ENCODE assay signal across 25 cellular contexts in the genomic region with DNA sequence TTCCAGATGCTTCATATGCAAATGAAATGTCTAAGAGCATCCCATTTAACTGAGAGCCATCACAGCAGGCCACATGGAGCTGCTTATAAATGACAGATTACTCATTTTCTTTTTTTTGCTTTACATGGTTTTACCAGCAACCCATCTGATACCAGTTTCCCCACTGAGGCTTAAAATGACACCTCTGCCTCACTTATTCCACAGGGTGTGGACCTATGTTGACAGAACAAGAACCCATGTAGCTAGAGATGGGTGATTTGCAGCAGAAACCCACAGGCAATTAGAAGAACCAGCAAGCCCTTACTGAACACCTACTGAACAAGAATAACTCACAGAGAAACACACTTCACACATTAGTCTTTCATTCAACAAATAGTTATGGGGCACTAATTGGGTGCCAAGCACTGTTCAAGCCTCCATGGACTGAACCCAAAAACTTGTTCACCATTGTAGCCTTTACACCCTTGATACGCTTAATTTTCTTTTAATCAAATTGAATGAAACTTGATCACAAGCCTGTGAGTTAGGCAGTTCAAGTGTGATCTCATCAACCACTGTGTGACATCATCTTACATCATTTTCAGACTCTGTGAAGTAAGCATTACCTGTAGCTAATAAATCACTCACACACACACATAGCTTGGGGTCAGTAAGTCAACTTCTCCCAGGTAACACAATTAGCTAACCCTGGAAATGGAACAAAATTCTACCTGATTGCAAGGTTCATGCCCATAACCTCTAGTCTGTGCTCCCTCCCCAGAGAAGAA. TPM values are rescaled to one million over a fixed set of nuclear protein-coding genes. Genes with fewer than 3 reads are reported as not detected.
DNase-seq lines count a peak whose midpoint lies in the region; ATAC-seq, FAIRE-seq and TF ChIP-seq lines count a peak whose summit lies in the region.
"Had no signal": no experiment of that assay in that cellular context is flagged by ENCODE, and none has a peak within 500 bp of the region (broad histone marks: within the 10 kb centered on the region; RNA-seq: fewer than 3 reads in every experiment).

No MANE protein-coding gene starts in this region.

- no peak overlapping the region for H2AFZ ChIP-seq in astrocyte (ENCODE audit: low read depth, low read length)
- H2AFZ ChIP-seq in OCI-LY7 (ENCODE audit: low read length): no peak overlapping the region
- H2AFZ ChIP-seq: GM23248, PC-9 had no signal

- H3K27ac Mint-ChIP-seq in activated T-cell treated with anti-CD3 and anti-CD28 coated beads, Interleukin-2, amount 50 U/mL, for 72 hours: no peak overlapping the region
- no peak overlapping the region for H3K27ac Mint-ChIP-seq in activated T-cell treated with anti-CD3 and anti-CD28 coated beads, Interleukin-2, amount 50 U/mL, for 24 hours
- peak overlapping the region; percentile 24 for H3K27ac Mint-ChIP-seq in astrocyte (ENCODE audit: unreplicated experiment)
- H3K27ac Mint-ChIP-seq: B cell, CD14-positive monocyte had no signal

- H3K9me2 ChIP-seq in OCI-LY7 (ENCODE audit: insufficient read depth, low read length): no peaks in the 10 kb centered on the region

- ATAC-seq in activated T-cell treated with anti-CD3 and anti-CD28 coated beads, Interleukin-2, amount 50 U/mL, for 72 hours (replicated peaks in 1 of 2): peak; percentile 41 to 52
- ATAC-seq in omental fat pad (ENCODE audit: low FRiP score): peak; percentile 33
- ATAC-seq in left ventricle myocardium superior: no peak
- ATAC-seq: A549 had no signal

- DNase-seq in activated T-cell treated with anti-CD3 and anti-CD28 coated beads, Interleukin-2, amount 50 U/mL, for 72 hours: no peak
- DNase-seq in activated T-cell treated with anti-CD3 and anti-CD28 coated beads, Interleukin-2, amount 50 U/mL, for 24 hours: no peak
- DNase-seq in HTR-8/SVneo (ENCODE audit: insufficient read length, low spot score): no peak
- DNase-seq in astrocyte (ENCODE audit: low read depth): no peak
- no peak for DNase-seq in omental fat pad (ENCODE audit: low spot score)
- no peak for DNase-seq in OCI-LY7 (ENCODE audit: low spot score)
- no peak for DNase-seq in left ventricle myocardium superior
- DNase-seq: DMS53, GDM1, GM23248, HCEC 1CT, KG1, NCI-H1092, NCI-H1436, NCI-H187 treated with DMSO at 0.1 percent for 48 hours, NCI-H2107, NCI-H446 treated with DMSO at 0.1 percent for 48 hours, NCI-H526 treated with DMSO at 0.1 percent for 48 hours, PC-9, RPMI8226, SHP77 had no signal

- H3K79me2 ChIP-seq in astrocyte (ENCODE audit: insufficient read depth, low read length) (peaks cover 8% of the 10 kb centered on the region), OCI-LY7 (ENCODE audit: insufficient read depth, low read depth, low read length) (no peaks in the 10 kb centered on the region)

- H3K36me3 ChIP-seq in astrocyte (ENCODE audit: insufficient read depth, low read length) (no peaks in the 10 kb centered on the region), OCI-LY7 (ENCODE audit: insufficient read depth, low read length) (no peaks in the 10 kb centered on the region)

- no peaks in the 10 kb centered on the region for H3K27me3 ChIP-seq in astrocyte (ENCODE audit: insufficient read depth, low read length)

- H3K4me2 ChIP-seq in astrocyte (ENCODE audit: low read length) (no peak overlapping the region), OCI-LY7 (ENCODE audit: low read length) (no peak overlapping the region)
- H3K4me2 ChIP-seq: A549, PC-9 had no signal

- no TSS peak for BruUV-seq in OCI-LY7 (replicated peaks; lab: Mats Ljungman, UMichigan)

- peaks cover 7% of the 10 kb centered on the region for H3K27me3 Mint-ChIP-seq in activated T-cell treated with anti-CD3 and anti-CD28 coated beads, Interleukin-2, amount 50 U/mL, for 72 hours (ENCODE audit: low read depth)
- H3K27me3 Mint-ChIP-seq in activated T-cell treated with anti-CD3 and anti-CD28 coated beads, Interleukin-2, amount 50 U/mL, for 24 hours: peaks cover 3% of the 10 kb centered on the region
- no peaks in the 10 kb centered on the region for H3K27me3 Mint-ChIP-seq in astrocyte (ENCODE audit: low read depth, unreplicated experiment)
- H3K27me3 Mint-ChIP-seq: B cell had no signal

- H3K4me3 ChIP-seq in astrocyte (ENCODE audit: insufficient read depth, low read depth, low read length) (no peak overlapping the region), OCI-LY7 (ENCODE audit: low read depth, low read length, poor library complexity, severe bottlenecking) (no peak overlapping the region)
- H3K4me3 ChIP-seq: A549, GM23248, PC-9 had no signal

- no peaks in the 10 kb centered on the region for H3K36me3 Mint-ChIP-seq in activated T-cell treated with anti-CD3 and anti-CD28 coated beads, Interleukin-2, amount 50 U/mL, for 72 hours (ENCODE audit: insufficient read depth in 2 of 2)
- H3K36me3 Mint-ChIP-seq in activated T-cell treated with anti-CD3 and anti-CD28 coated beads, Interleukin-2, amount 50 U/mL, for 24 hours (ENCODE audit: low read depth): no peaks in the 10 kb centered on the region
- H3K36me3 Mint-ChIP-seq in astrocyte (ENCODE audit: low read depth, unreplicated experiment): peaks cover 2% of the 10 kb centered on the region
- H3K36me3 Mint-ChIP-seq: CD14-positive monocyte had no signal

- H3K27ac ChIP-seq in astrocyte (ENCODE audit: low read depth, low read length) (no peak overlapping the region), OCI-LY7 (ENCODE audit: low read depth, low read length, poor library complexity, severe bottlenecking) (no peak overlapping the region)
- H3K27ac ChIP-seq: A549, GM23248, PC-9 had no signal

- POLR2A ChIA-PET in OCI-LY7 (lab: Charles Lee): interaction anchor here (0.7 to 1.0 kb wide), 3 partner anchors 14 to 243 kb away, joined by 3 to 5 read pairs (median 3); no protein-coding TSS in a partner anchor

- H4K20me1 ChIP-seq in astrocyte (ENCODE audit: insufficient read depth, low read length) (peaks cover 53% of the 10 kb centered on the region), OCI-LY7 (ENCODE audit: insufficient read depth, low read length) (no peaks in the 10 kb centered on the region)

- H3K4me1 Mint-ChIP-seq in activated T-cell treated with anti-CD3 and anti-CD28 coated beads, Interleukin-2, amount 50 U/mL, for 72 hours (ENCODE audit: low read depth): no peaks in the 10 kb centered on the region
- H3K4me1 Mint-ChIP-seq in activated T-cell treated with anti-CD3 and anti-CD28 coated beads, Interleukin-2, amount 50 U/mL, for 24 hours (ENCODE audit: low read depth): peaks cover 7% of the 10 kb centered on the region
- peaks cover 35% of the 10 kb centered on the region for H3K4me1 Mint-ChIP-seq in astrocyte (ENCODE audit: low read depth, unreplicated experiment)
- H3K4me1 Mint-ChIP-seq: B cell, CD14-positive monocyte had no signal

- H3K4me1 ChIP-seq in astrocyte (ENCODE audit: insufficient read depth, low read length) (peaks cover 11% of the 10 kb centered on the region), OCI-LY7 (ENCODE audit: insufficient read depth, low read length, poor library complexity, severe bottlenecking) (no peaks in the 10 kb centered on the region)

- peaks cover 0 to 2% of the 10 kb centered on the region in 2 donors for H3K9me3 Mint-ChIP-seq in activated T-cell treated with anti-CD3 and anti-CD28 coated beads, Interleukin-2, amount 50 U/mL, for 72 hours
- H3K9me3 Mint-ChIP-seq in activated T-cell treated with anti-CD3 and anti-CD28 coated beads, Interleukin-2, amount 50 U/mL, for 24 hours: peaks cover 3% of the 10 kb centered on the region
- H3K9me3 Mint-ChIP-seq in astrocyte (ENCODE audit: unreplicated experiment): no peaks in the 10 kb centered on the region

- no peak overlapping the region for H3K4me3 Mint-ChIP-seq in activated T-cell treated with anti-CD3 and anti-CD28 coated beads, Interleukin-2, amount 50 U/mL, for 72 hours
- H3K4me3 Mint-ChIP-seq in activated T-cell treated with anti-CD3 and anti-CD28 coated beads, Interleukin-2, amount 50 U/mL, for 24 hours: no peak overlapping the region
- no peak overlapping the region for H3K4me3 Mint-ChIP-seq in astrocyte (ENCODE audit: unreplicated experiment)
- H3K4me3 Mint-ChIP-seq: B cell, CD14-positive monocyte had no signal

- H3K9ac ChIP-seq in astrocyte (ENCODE audit: low read length): no peak overlapping the region
- H3K9ac ChIP-seq: GM23248 had no signal

- CTCF ChIA-PET in OCI-LY7 (lab: Charles Lee; ENCODE audit: unreplicated experiment): no interaction called here

- no peaks in the 10 kb centered on the region for H3K9me3 ChIP-seq in astrocyte (ENCODE audit: insufficient read depth, low read depth, low read length)
- H3K9me3 ChIP-seq in OCI-LY7 (ENCODE audit: low read length): no peaks in the 10 kb centered on the region
- H3K9me3 ChIP-seq: A549 had no signal

- TF ChIP-seq CTCF in astrocyte (IDR thresholded peaks at IDR 0.05; ENCODE audit: insufficient read depth, low read depth, low read length) (no peak), omental fat pad (IDR thresholded peaks at IDR 0.05) (no peak), OCI-LY7 (conservative IDR thresholded peaks at IDR 0.05; ENCODE audit: low read length) (no peak)

- peak; percentile 16 for FAIRE-seq in HTR-8/SVneo (lab: Jason Lieb, UNC)
- no peak for FAIRE-seq in astrocyte (lab: Jason Lieb, UNC)
- FAIRE-seq: A549, GM18507 had no signal

- intact Hi-C loops in OCI-LY7 (cut with micrococcal nuclease; ENCODE audit: unreplicated experiment) (loop anchor here (10.0 kb wide), 1 partner anchor 59 kb away; no protein-coding TSS in a partner anchor), left ventricle myocardium superior (cut with micrococcal nuclease) (no loop called here)

RNA-seq across cellular contexts. Expression of a gene that starts 45.4 kb away (rescaled TPM):
- under 1 TPM; 0.41 to 0.67 TPM for total RNA-seq in activated T-cell treated with anti-CD3 and anti-CD28 coated beads, Interleukin-2, amount 50 U/mL, for 72 hours
- total RNA-seq in astrocyte: 27.4 and 31.8 TPM in 2 replicates
- total RNA-seq in omental fat pad: 10 to 100 TPM; 22.9 to 38.8 (median 34.3) TPM
- 2.5 and 2.9 TPM in 2 replicates for total RNA-seq in OCI-LY7 (2014; rRNA removed; shearing (Covaris generic))
- total RNA-seq in OCI-LY7 (2022): 0.63 and 1.0 TPM in 2 replicates
- total RNA-seq in left ventricle myocardium superior: 37.5 TPM
